In the genomic region with DNA sequence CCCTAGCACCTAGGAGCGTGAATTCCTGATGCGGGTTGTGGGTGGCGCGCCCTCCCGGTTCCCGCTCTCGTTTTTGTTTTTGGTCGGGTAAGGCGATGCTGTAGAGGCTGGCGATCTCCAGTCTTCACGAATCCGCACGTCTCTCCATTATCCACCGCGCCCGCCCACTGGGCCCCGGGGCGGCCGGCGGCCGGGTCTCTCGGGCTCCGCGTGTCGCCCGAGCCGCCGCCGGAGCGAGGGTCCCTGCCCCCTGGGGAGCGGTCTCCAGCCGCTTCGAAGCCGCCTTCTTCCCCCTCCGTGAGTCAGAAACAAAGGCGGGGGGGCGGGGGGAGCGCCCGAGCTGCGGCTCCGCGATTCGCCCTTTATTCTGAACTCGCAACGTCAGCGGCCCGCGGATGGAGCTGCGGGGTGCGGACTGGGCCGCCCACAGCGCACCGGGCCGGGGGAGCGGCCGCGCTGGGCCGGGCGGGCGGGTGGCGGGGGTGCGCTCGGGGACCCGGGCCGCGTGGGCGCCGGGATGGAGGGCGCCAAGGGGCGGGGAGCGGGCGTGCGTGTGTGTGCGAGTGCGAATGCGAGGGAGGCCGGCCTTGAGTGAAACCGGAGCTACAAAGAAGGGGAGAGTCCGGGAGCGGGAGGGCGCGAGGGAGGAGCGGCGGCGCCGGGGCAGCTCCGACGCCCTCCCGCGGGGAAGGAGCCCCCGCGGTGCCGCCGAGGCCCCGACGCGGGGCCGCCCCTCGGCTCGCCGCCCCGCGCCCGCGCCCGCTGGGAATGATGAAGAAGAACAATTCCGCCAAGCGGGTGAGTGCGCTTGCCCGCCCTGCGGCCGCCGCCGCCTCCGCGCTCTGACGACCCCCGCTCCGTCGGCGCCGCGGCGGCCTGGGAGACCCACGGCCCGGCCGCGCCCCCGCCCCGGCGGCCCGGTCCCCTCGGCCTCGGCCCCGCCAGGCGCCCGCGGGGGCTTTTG, we compare ENCODE assay signal across 8 cellular contexts. TPM values are rescaled to one million over a fixed set of nuclear protein-coding genes. Genes with fewer than 3 reads are reported as not detected.
DNase-seq lines count a peak whose midpoint lies in the region; ATAC-seq and TF ChIP-seq lines count a peak whose summit lies in the region.

A gene with protein sequence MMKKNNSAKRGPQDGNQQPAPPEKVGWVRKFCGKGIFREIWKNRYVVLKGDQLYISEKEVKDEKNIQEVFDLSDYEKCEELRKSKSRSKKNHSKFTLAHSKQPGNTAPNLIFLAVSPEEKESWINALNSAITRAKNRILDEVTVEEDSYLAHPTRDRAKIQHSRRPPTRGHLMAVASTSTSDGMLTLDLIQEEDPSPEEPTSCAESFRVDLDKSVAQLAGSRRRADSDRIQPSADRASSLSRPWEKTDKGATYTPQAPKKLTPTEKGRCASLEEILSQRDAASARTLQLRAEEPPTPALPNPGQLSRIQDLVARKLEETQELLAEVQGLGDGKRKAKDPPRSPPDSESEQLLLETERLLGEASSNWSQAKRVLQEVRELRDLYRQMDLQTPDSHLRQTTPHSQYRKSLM (plus strand): TSS at position 427 of the 964 bp plus-strand sequence. CDS start 342 bp downstream, at position 769.

- H3K4me3 ChIP-seq in BE2C (ENCODE audit: low read depth, low read length) (peak within 1 kb of the TSS; percentile 90), left ventricle myocardium inferior (peak within 1 kb of the TSS; percentile 89), uterus (peak within 1 kb of the TSS; percentile 93)

- peak; percentile 88 for DNase-seq in BE2C
- DNase-seq in LHCN-M2 (ENCODE audit: low read depth) = peak; percentile 81
- peak; percentile 71 for DNase-seq in amniotic epithelial cell (ENCODE audit: low read depth)
- DNase-seq in left ventricle myocardium inferior = peak; percentile 91
- DNase-seq in pulmonary artery endothelial cell (ENCODE audit: low read depth, low spot score) = no peak
- peak; percentile 90 to 94 for DNase-seq in uterus

- intact Hi-C loops in T-helper 1 cell treated with Interleukin-12 subunit alpha and Interleukin-12 subunit beta and Interleukin-4 antibody, amounts not matched to agents 30 ng/mL and 1 ng/mL, for 36 hours (cut with micrococcal nuclease) = loop anchor here (1.0 to 5.0 kb wide), 3 partner anchors 39 to 222 kb away; a partner anchor contains a TSS
- intact Hi-C loops in left ventricle myocardium inferior (cut with micrococcal nuclease) = no loop called here
- intact Hi-C loops in uterus (cut with DNase I; ENCODE audit: low total_unique reads) = no loop called here

- H3K27me3 ChIP-seq in BE2C = no peaks in the 10 kb centered on the region
- no peaks in the 10 kb centered on the region for H3K27me3 ChIP-seq in left ventricle myocardium inferior (ENCODE audit: low read depth)
- no peaks in the 10 kb centered on the region for H3K27me3 ChIP-seq in uterus

- H3K36me3 ChIP-seq in BE2C (peaks cover 40% of the 10 kb centered on the region), left ventricle myocardium inferior (peaks cover 15% of the 10 kb centered on the region), uterus (no peaks in the 10 kb centered on the region)

- TF ChIP-seq CTCF in BE2C (IDR thresholded peaks at IDR 0.05; ENCODE audit: low read depth, low read length) (no peak), left ventricle myocardium inferior (IDR thresholded peaks at IDR 0.05; ENCODE audit: borderline replicate concordance) (no peak), uterus (IDR thresholded peaks at IDR 0.05) (no peak)

- TF ChIP-seq POLR2A in uterus (IDR thresholded peaks at IDR 0.05) = peak; percentile 79 to 92

- ATAC-seq in GM19397 (IDR thresholded peaks at IDR 0.05; ENCODE audit: unreplicated experiment) = peak; percentile 54

- peaks cover 12% of the 10 kb centered on the region for H3K4me1 ChIP-seq in BE2C
- peaks cover 63% of the 10 kb centered on the region for H3K4me1 ChIP-seq in left ventricle myocardium inferior
- H3K4me1 ChIP-seq in uterus = peaks cover 0 to 6% of the 10 kb centered on the region in 2 donors

- H3K27ac ChIP-seq in left ventricle myocardium inferior (replicated peaks) (peak within 1 kb of the TSS; percentile 92), uterus (peak within 1 kb of the TSS; percentile 98 to 99)

- H3K9me3 ChIP-seq in BE2C = no peaks in the 10 kb centered on the region
- H3K9me3 ChIP-seq in left ventricle myocardium inferior (replicated peaks) = no peaks in the 10 kb centered on the region
- no peaks in the 10 kb centered on the region for H3K9me3 ChIP-seq in uterus

RNA-seq across cellular contexts. Expression of the gene that starts here (rescaled TPM):
- polyA plus RNA-seq in BE2C (2012; ENCODE audit: insufficient read depth, insufficient read length, low read depth) = 44.5 TPM
- total RNA-seq in LHCN-M2 (2014; rRNA removed) = 107 and 111 TPM in 2 replicates
- polyA plus RNA-seq in LHCN-M2 (2012) = 73.8 TPM
- total RNA-seq in T-helper 1 cell treated with Interleukin-12 subunit alpha and Interleukin-12 subunit beta and Interleukin-4 antibody, amounts not matched to agents 30 ng/mL and 1 ng/mL, for 36 hours = 58.7 and 60.5 TPM in 2 replicates
- 49.4 TPM for total RNA-seq in left ventricle myocardium inferior
- total RNA-seq in pulmonary artery endothelial cell = 57.7 and 59.5 TPM in 2 replicates
- total RNA-seq in uterus = 10 to 100 TPM; 18.4 to 95.6 (median 36.2) TPM
